In genomic region chr15:90187257-90187868, GRCh38 we compare ENCODE assay signal across 1 cellular context.
TF ChIP-seq lines count a peak whose summit lies in the region.

No MANE protein-coding gene starts in this region.

TF ChIP-seq in HepG2, 621 proteins besides CTCF, POLR2A, EP300 and RAD21:
- TF ChIP-seq RARA (CRISPR knock-in tag; IDR thresholded peaks at IDR 0.05) (no peak), SOX13 (IDR thresholded peaks at IDR 0.05) (no peak), SOX13 (CRISPR knock-in tag; conservative IDR thresholded peaks at IDR 0.05 in 1 of 2, IDR thresholded peaks at IDR 0.05 in 1 of 2) (no peak), STAT5B (CRISPR knock-in tag; IDR thresholded peaks at IDR 0.05) (no peak), NFE2 (CRISPR knock-in tag; IDR thresholded peaks at IDR 0.05) (no peak), ZUFSP (CRISPR knock-in tag; IDR thresholded peaks at IDR 0.05; ENCODE audit: borderline replicate concordance) (no peak), NFE2L1 (CRISPR knock-in tag; IDR thresholded peaks at IDR 0.05; ENCODE audit: borderline replicate concordance) (no peak), KLF11 (CRISPR knock-in tag; IDR thresholded peaks at IDR 0.05) (no peak), ATM (IDR thresholded peaks at IDR 0.05; ENCODE audit: borderline replicate concordance) (no peak), TRIM22 (IDR thresholded peaks at IDR 0.05) (no peak)
